In genomic region chr5:176994460-176995121, GRCh38 we compare ENCODE assay signal across 8 cellular contexts. TPM values are rescaled to one million over a fixed set of nuclear protein-coding genes. Genes with fewer than 3 reads are reported as not detected.
DNase-seq lines count a peak whose midpoint lies in the region; ATAC-seq and TF ChIP-seq lines count a peak whose summit lies in the region.

No MANE protein-coding gene starts in this region.

- no peaks in the 10 kb centered on the region for H3K27me3 ChIP-seq in left ventricle myocardium inferior (ENCODE audit: low read depth)
- H3K27me3 ChIP-seq in aorta (ENCODE audit: control insufficient read depth in 1 of 2, insufficient read depth in 2 of 2, low read length in 1 of 2): no peaks in the 10 kb centered on the region

- H3K27ac Mint-ChIP-seq in natural killer cell: peak overlapping the region; percentile 27 to 71
- H3K27ac Mint-ChIP-seq in natural killer cell treated with Interleukin-12 subunit alpha and Interleukin-12 subunit beta and Interleukin-15 and Interleukin-18, amount 100 ng/mL, for 72 hours: no peak overlapping the region

- TF ChIP-seq CTCF in natural killer cell (IDR thresholded peaks at IDR 0.05) (no peak), left ventricle myocardium inferior (IDR thresholded peaks at IDR 0.05; ENCODE audit: borderline replicate concordance) (no peak)

- H3K9me3 ChIP-seq in left ventricle myocardium inferior (replicated peaks) (peaks cover 20% of the 10 kb centered on the region), aorta (ENCODE audit: control insufficient read depth, low read length) (no peaks in the 10 kb centered on the region)

- intact Hi-C loops in natural killer cell (cut with micrococcal nuclease) (no loop called here), left ventricle myocardium inferior (cut with micrococcal nuclease) (no loop called here), aorta (cut with DNase I) (no loop called here)

- H3K27me3 Mint-ChIP-seq in natural killer cell (ENCODE audit: low read depth in 2 of 2): no peaks in the 10 kb centered on the region
- H3K27me3 Mint-ChIP-seq in natural killer cell treated with Interleukin-12 subunit alpha and Interleukin-12 subunit beta and Interleukin-15 and Interleukin-18, amount 100 ng/mL, for 72 hours: no peaks in the 10 kb centered on the region

- ATAC-seq in natural killer cell: peak in 1 of 3 donors; percentile 74
- ATAC-seq in natural killer cell treated with Interleukin-12 subunit alpha and Interleukin-12 subunit beta and Interleukin-15 and Interleukin-18, amount 100 ng/mL, for 72 hours: no peak
- peak; percentile 22 for ATAC-seq in aorta (ENCODE audit: low FRiP score)

- H3K9me3 Mint-ChIP-seq in natural killer cell: no peaks in the 10 kb centered on the region
- no peaks in the 10 kb centered on the region for H3K9me3 Mint-ChIP-seq in natural killer cell treated with Interleukin-12 subunit alpha and Interleukin-12 subunit beta and Interleukin-15 and Interleukin-18, amount 100 ng/mL, for 72 hours

- H3K4me3 Mint-ChIP-seq in natural killer cell: no peak overlapping the region
- no peak overlapping the region for H3K4me3 Mint-ChIP-seq in natural killer cell treated with Interleukin-12 subunit alpha and Interleukin-12 subunit beta and Interleukin-15 and Interleukin-18, amount 100 ng/mL, for 72 hours

- H3K36me3 ChIP-seq in left ventricle myocardium inferior (no peaks in the 10 kb centered on the region), aorta (ENCODE audit: control insufficient read depth in 1 of 2, insufficient read depth in 2 of 2, low read length in 1 of 2) (no peaks in the 10 kb centered on the region)

- no peak for DNase-seq in natural killer cell
- DNase-seq in natural killer cell treated with Interleukin-12 subunit alpha and Interleukin-12 subunit beta and Interleukin-15 and Interleukin-18, amount 100 ng/mL, for 72 hours (ENCODE audit: low spot score): no peak
- DNase-seq in SK-N-DZ (ENCODE audit: low spot score): peak; percentile 68
- DNase-seq in left ventricle myocardium inferior: peak; percentile 29
- peak in 1 of 2 donors; percentile 62 for DNase-seq in aorta
- no peak for DNase-seq in NCI-H1694 (lab: John Stamatoyannopoulos, UW)
- no peak for DNase-seq in cortex of kidney (lab: John Stamatoyannopoulos, UW)
- no peak for DNase-seq in activated CD4-positive, alpha-beta T cell treated with anti-CD3 and anti-CD28 coated beads, Interleukin-2, amount 50 U/mL, for 48 hours

- H3K27ac ChIP-seq in left ventricle myocardium inferior (replicated peaks): peak overlapping the region; percentile 73
- H3K27ac ChIP-seq in aorta (ENCODE audit: low read depth in 1 of 2, low read length in 2 of 2): no peak overlapping the region

- peaks cover 36 to 49% of the 10 kb centered on the region in 2 donors for H3K4me1 Mint-ChIP-seq in natural killer cell
- H3K4me1 Mint-ChIP-seq in natural killer cell treated with Interleukin-12 subunit alpha and Interleukin-12 subunit beta and Interleukin-15 and Interleukin-18, amount 100 ng/mL, for 72 hours (ENCODE audit: low read depth in 2 of 2): peaks cover 29 to 41% of the 10 kb centered on the region in 2 donors

- H3K4me1 ChIP-seq in left ventricle myocardium inferior (peaks cover 52% of the 10 kb centered on the region), aorta (ENCODE audit: control insufficient read depth in 1 of 2, insufficient read depth in 2 of 2, low read length in 2 of 2) (peaks cover 2% of the 10 kb centered on the region in 2 donors)

- H3K4me3 ChIP-seq in left ventricle myocardium inferior: no peak overlapping the region
- H3K4me3 ChIP-seq in aorta (ENCODE audit: low read length in 2 of 2): no peak overlapping the region

- H3K36me3 Mint-ChIP-seq in natural killer cell: no peaks in the 10 kb centered on the region
- H3K36me3 Mint-ChIP-seq in natural killer cell treated with Interleukin-12 subunit alpha and Interleukin-12 subunit beta and Interleukin-15 and Interleukin-18, amount 100 ng/mL, for 72 hours: no peaks in the 10 kb centered on the region

- 77 to 82% methylated on average over 7 of the region's 7 CpGs for WGBS in aorta, 2 donors

RNA-seq across cellular contexts. Expression of gene UIMC1, which starts 12.0 kb away (rescaled TPM):
- total RNA-seq in natural killer cell (10 to 100 TPM; 55.1 to 75.7 (median 57.3) TPM), left ventricle myocardium inferior (30.7 TPM), aorta (10 to 100 TPM; 53.9 to 54.8 TPM)
- 10 to 100 TPM; 41.3 to 74.9 TPM for total RNA-seq in natural killer cell treated with Interleukin-12 subunit alpha and Interleukin-12 subunit beta and Interleukin-15 and Interleukin-18, amount 100 ng/mL, for 72 hours
- polyA plus RNA-seq in SK-N-DZ (2014; cell fraction: cytosol; rRNA removed): 44.4 and 53.7 TPM in 2 replicates
- 40.0 and 41.6 TPM in 2 replicates for polyA plus RNA-seq in SK-N-DZ (2014; cell fraction: nucleus; rRNA removed)
- polyA plus RNA-seq in aorta: 10 to 100 TPM; 26.3 to 35.2 TPM

RNA-seq across cellular contexts. Expression of gene ZNF346, which starts 27.9 kb away (rescaled TPM):
- 10 to 100 TPM; 20.2 to 27.9 (median 21.6) TPM for total RNA-seq in natural killer cell
- total RNA-seq in natural killer cell treated with Interleukin-12 subunit alpha and Interleukin-12 subunit beta and Interleukin-15 and Interleukin-18, amount 100 ng/mL, for 72 hours: 10 to 100 TPM; 23.5 to 46.9 TPM
- polyA plus RNA-seq in SK-N-DZ (2014; cell fraction: cytosol; rRNA removed): 24.5 and 27.6 TPM in 2 replicates
- 17.0 and 17.5 TPM in 2 replicates for polyA plus RNA-seq in SK-N-DZ (2014; cell fraction: nucleus; rRNA removed)
- 8.5 TPM for total RNA-seq in left ventricle myocardium inferior
- 10 to 100 TPM; 16.8 to 25.7 TPM for total RNA-seq in aorta
- 1 to 10 TPM; 2.1 to 7.3 TPM for polyA plus RNA-seq in aorta

Comparison
In these comparisons a context has a peak if more than half of its experiments do, and no peak if none do; other contexts are left out.
1. H3K27ac Mint-ChIP-seq: peak in natural killer cell (2 of 2); none in natural killer cell treated with Interleukin-12 subunit alpha and Interleukin-12 subunit beta and Interleukin-15 and Interleukin-18, amount 100 ng/mL, for 72 hours (0 of 2).
2. DNase-seq: peak in SK-N-DZ (single experiment) and left ventricle myocardium inferior (single experiment); none in natural killer cell (single experiment), natural killer cell treated with Interleukin-12 subunit alpha and Interleukin-12 subunit beta and Interleukin-15 and Interleukin-18, amount 100 ng/mL, for 72 hours (single experiment), NCI-H1694 (single experiment), cortex of kidney (single experiment) and activated CD4-positive, alpha-beta T cell treated with anti-CD3 and anti-CD28 coated beads, Interleukin-2, amount 50 U/mL, for 48 hours (0 of 2).